ENCODE assay signal across 9 cellular contexts in genomic region chr17:64773836-64774761, GRCh38.
A peak's percentile ranks its signal among the peaks of the same experiment; 100 is the strongest.
DNase-seq lines count a peak whose midpoint lies in the region; ATAC-seq, FAIRE-seq and TF ChIP-seq lines count a peak whose summit lies in the region.
"Had no signal": no experiment of that assay in that cellular context is flagged by ENCODE, and none has a peak within 500 bp of the region (broad histone marks: within the 10 kb centered on the region; RNA-seq: fewer than 3 reads in every experiment).

No MANE protein-coding gene starts in this region.

- no peak for TF ChIP-seq POLR2A in spleen (IDR thresholded peaks at IDR 0.05)

- intact Hi-C loops in spleen (cut with DNase I; ENCODE audit: low total_unique reads) = no loop called here

- no peak overlapping the region for H3K27ac Mint-ChIP-seq in activated CD8-positive, alpha-beta memory T cell treated with anti-CD3 and anti-CD28 coated beads, Interleukin-2, amount 10 ng/mL, durations not matched to agents 7 days and 5 days
- no peak overlapping the region for H3K27ac Mint-ChIP-seq in astrocyte (ENCODE audit: unreplicated experiment)
- H3K27ac Mint-ChIP-seq: stimulated activated naive CD8-positive, alpha-beta T cell treated with anti-CD3 and anti-CD28 coated beads, Interleukin-15, Interleukin-2, amounts not matched to agents 100 ng/mL and 50 ng/mL, for 24 hours had no signal

- no peaks in the 10 kb centered on the region for H3K9me3 Mint-ChIP-seq in activated CD8-positive, alpha-beta memory T cell treated with anti-CD3 and anti-CD28 coated beads, Interleukin-2, amount 10 ng/mL, durations not matched to agents 7 days and 5 days (ENCODE audit: low read depth)
- no peaks in the 10 kb centered on the region for H3K9me3 Mint-ChIP-seq in astrocyte (ENCODE audit: unreplicated experiment)
- H3K9me3 Mint-ChIP-seq in activated T-cell treated with anti-CD3 and anti-CD28 coated beads, Interleukin-2, amount 50 U/mL, for 4 hours = no peaks in the 10 kb centered on the region
- H3K9me3 Mint-ChIP-seq: stimulated activated naive CD8-positive, alpha-beta T cell treated with anti-CD3 and anti-CD28 coated beads, Interleukin-15, Interleukin-2, amounts not matched to agents 100 ng/mL and 50 ng/mL, for 24 hours had no signal

- H3K4me1 ChIP-seq in astrocyte (ENCODE audit: insufficient read depth, low read length) = peaks cover 18% of the 10 kb centered on the region
- peaks cover 12 to 46% (median 32%) of the 10 kb centered on the region in 6 donors for H3K4me1 ChIP-seq in spleen

- H3K4me3 Mint-ChIP-seq in activated CD8-positive, alpha-beta memory T cell treated with anti-CD3 and anti-CD28 coated beads, Interleukin-2, amount 10 ng/mL, durations not matched to agents 7 days and 5 days = no peak overlapping the region
- peak overlapping the region; percentile 27 for H3K4me3 Mint-ChIP-seq in astrocyte (ENCODE audit: unreplicated experiment)
- no peak overlapping the region for H3K4me3 Mint-ChIP-seq in activated T-cell treated with anti-CD3 and anti-CD28 coated beads, Interleukin-2, amount 50 U/mL, for 4 hours
- H3K4me3 Mint-ChIP-seq: stimulated activated naive CD8-positive, alpha-beta T cell treated with anti-CD3 and anti-CD28 coated beads, Interleukin-15, Interleukin-2, amounts not matched to agents 100 ng/mL and 50 ng/mL, for 24 hours had no signal

- H3K79me2 ChIP-seq in astrocyte (ENCODE audit: insufficient read depth, low read length) = no peaks in the 10 kb centered on the region

- no peak for FAIRE-seq in astrocyte (lab: Jason Lieb, UNC)

- H3K9me3 ChIP-seq in astrocyte (ENCODE audit: insufficient read depth, low read depth, low read length) (no peaks in the 10 kb centered on the region), spleen (no peaks in the 10 kb centered on the region)

- H3K27ac ChIP-seq in astrocyte (ENCODE audit: low read depth, low read length) (no peak overlapping the region), spleen (peak overlapping the region in 1 of 8 donors; percentile 16)

- peaks cover 14% of the 10 kb centered on the region for H4K20me1 ChIP-seq in astrocyte (ENCODE audit: insufficient read depth, low read length)

- no peak for ATAC-seq in activated CD8-positive, alpha-beta memory T cell treated with anti-CD3 and anti-CD28 coated beads, Interleukin-2, amount 10 ng/mL, durations not matched to agents 7 days and 5 days
- no peak for ATAC-seq in activated T-cell treated with anti-CD3 and anti-CD28 coated beads, Interleukin-2, amount 50 U/mL, for 4 hours

- WGBS in spleen, 5 donors = 74 to 91% (median 85%) methylated on average over 12 to 18 of the region's 18 CpGs

- no peaks in the 10 kb centered on the region for H3K36me3 Mint-ChIP-seq in activated CD8-positive, alpha-beta memory T cell treated with anti-CD3 and anti-CD28 coated beads, Interleukin-2, amount 10 ng/mL, durations not matched to agents 7 days and 5 days
- peaks cover 2% of the 10 kb centered on the region for H3K36me3 Mint-ChIP-seq in astrocyte (ENCODE audit: low read depth, unreplicated experiment)
- peaks cover 7% of the 10 kb centered on the region for H3K36me3 Mint-ChIP-seq in activated T-cell treated with anti-CD3 and anti-CD28 coated beads, Interleukin-2, amount 50 U/mL, for 4 hours (ENCODE audit: insufficient read depth)

- H3K27me3 ChIP-seq in astrocyte (ENCODE audit: insufficient read depth, low read length) (peaks cover 14% of the 10 kb centered on the region), spleen (replicated peaks in 1 of 7) (peaks cover 0 to 15% (median 0%) of the 10 kb centered on the region in 7 donors)

- CTCF ChIA-PET in activated CD8-positive, alpha-beta memory T cell treated with anti-CD3 and anti-CD28 coated beads, Interleukin-2, amount 10 ng/mL, durations not matched to agents 7 days and 5 days (lab: Charles Lee) = interaction anchor here (1.0 kb wide), 1 partner anchor 16 kb away, joined by 3 read pairs; no protein-coding TSS in a partner anchor

- H3K9ac ChIP-seq in astrocyte (ENCODE audit: low read length) = no peak overlapping the region

- H3K4me2 ChIP-seq in astrocyte (ENCODE audit: low read length) = peak overlapping the region; percentile 52

- peaks cover 16% of the 10 kb centered on the region for H3K4me1 Mint-ChIP-seq in activated CD8-positive, alpha-beta memory T cell treated with anti-CD3 and anti-CD28 coated beads, Interleukin-2, amount 10 ng/mL, durations not matched to agents 7 days and 5 days
- peaks cover 10% of the 10 kb centered on the region for H3K4me1 Mint-ChIP-seq in astrocyte (ENCODE audit: low read depth, unreplicated experiment)
- peaks cover 17% of the 10 kb centered on the region for H3K4me1 Mint-ChIP-seq in activated T-cell treated with anti-CD3 and anti-CD28 coated beads, Interleukin-2, amount 50 U/mL, for 4 hours (ENCODE audit: low read depth)

- no peak overlapping the region for H3K4me3 ChIP-seq in astrocyte (ENCODE audit: insufficient read depth, low read depth, low read length)
- no peak overlapping the region for H3K4me3 ChIP-seq in spleen

- peaks cover 14% of the 10 kb centered on the region for H3K27me3 Mint-ChIP-seq in activated CD8-positive, alpha-beta memory T cell treated with anti-CD3 and anti-CD28 coated beads, Interleukin-2, amount 10 ng/mL, durations not matched to agents 7 days and 5 days
- peaks cover 6% of the 10 kb centered on the region for H3K27me3 Mint-ChIP-seq in astrocyte (ENCODE audit: low read depth, unreplicated experiment)
- peaks cover 3% of the 10 kb centered on the region for H3K27me3 Mint-ChIP-seq in activated T-cell treated with anti-CD3 and anti-CD28 coated beads, Interleukin-2, amount 50 U/mL, for 4 hours (ENCODE audit: low read depth)

- no peaks in the 10 kb centered on the region for H3K36me3 ChIP-seq in astrocyte (ENCODE audit: insufficient read depth, low read length)
- peaks cover 0 to 35% (median 0%) of the 10 kb centered on the region in 6 donors for H3K36me3 ChIP-seq in spleen

- DNase-seq in activated CD8-positive, alpha-beta memory T cell treated with anti-CD3 and anti-CD28 coated beads, Interleukin-2, amount 50 U/mL, for 48 hours = peak; percentile 51
- DNase-seq in activated CD8-positive, alpha-beta memory T cell treated with anti-CD3 and anti-CD28 coated beads, Interleukin-2, amount 10 ng/mL, durations not matched to agents 7 days and 5 days = no peak
- DNase-seq in NCI-H1436 (lab: John Stamatoyannopoulos, UW) (peak; percentile 84), astrocyte (ENCODE audit: low read depth) (peak; percentile 41), kidney tubule cell (ENCODE audit: low spot score) (peak; percentile 92), spleen (no peak)
- DNase-seq in activated T-cell treated with anti-CD3 and anti-CD28 coated beads, Interleukin-2, amount 50 U/mL, for 4 hours = no peak
- no peak for DNase-seq in stimulated activated CD4-positive, alpha-beta T cell treated with anti-CD3 and anti-CD28 coated beads, Interleukin-2, amount 100 ng/mL, for 24 hours

- TF ChIP-seq CTCF in astrocyte (IDR thresholded peaks at IDR 0.05; ENCODE audit: insufficient read depth, low read depth, low read length) (peak; percentile 42), spleen (IDR thresholded peaks at IDR 0.05 in 8 of 11, conservative IDR thresholded peaks at IDR 0.05 in 3 of 11) (peak in 1 of 11 experiments; percentile 4)

- no peak overlapping the region for H2AFZ ChIP-seq in astrocyte (ENCODE audit: low read depth, low read length)

Comparison
In these comparisons a context has a peak if more than half of its experiments do, and no peak if none do; other contexts are left out.
1. DNase-seq: peak in activated CD8-positive, alpha-beta memory T cell treated with anti-CD3 and anti-CD28 coated beads, Interleukin-2, amount 50 U/mL, for 48 hours (single experiment), NCI-H1436 (single experiment), astrocyte (single experiment) and kidney tubule cell (single experiment); none in activated CD8-positive, alpha-beta memory T cell treated with anti-CD3 and anti-CD28 coated beads, Interleukin-2, amount 10 ng/mL, durations not matched to agents 7 days and 5 days (single experiment), activated T-cell treated with anti-CD3 and anti-CD28 coated beads, Interleukin-2, amount 50 U/mL, for 4 hours (single experiment), spleen (single experiment) and stimulated activated CD4-positive, alpha-beta T cell treated with anti-CD3 and anti-CD28 coated beads, Interleukin-2, amount 100 ng/mL, for 24 hours (0 of 2).